ENCODE assay signal across 9 cellular contexts in genomic region chr7:139531094-139531493, GRCh38. TPM values are rescaled to one million over a fixed set of nuclear protein-coding genes. Genes with fewer than 3 reads are reported as not detected.
"Had no signal": no experiment of that assay in that cellular context is flagged by ENCODE, and none has a peak within 500 bp of the region (broad histone marks: within the 10 kb centered on the region; RNA-seq: fewer than 3 reads in every experiment).

No MANE protein-coding gene starts in this region.

- FAIRE-seq: G401.6, GM12878, GM12891, GM12892, GM18507, GM19239 had no signal

- ATAC-seq: GM12878 had no signal

- H3K4me3 ChIP-seq: GM12878 had no signal

- DNase-seq: GDM1, GF-D8 had no signal

RNA-seq across cellular contexts. Expression of gene CLEC2L, which starts 7.6 kb away (rescaled TPM):
- total RNA-seq: GM12878 had no signal
- polyA plus RNA-seq: GM12878 had no signal

RNA-seq across cellular contexts. Expression of gene KLRG2, which starts 47.6 kb away (rescaled TPM):
- total RNA-seq: G401 had no signal
- polyA plus RNA-seq: GM12878 had no signal
